In the genomic region with DNA sequence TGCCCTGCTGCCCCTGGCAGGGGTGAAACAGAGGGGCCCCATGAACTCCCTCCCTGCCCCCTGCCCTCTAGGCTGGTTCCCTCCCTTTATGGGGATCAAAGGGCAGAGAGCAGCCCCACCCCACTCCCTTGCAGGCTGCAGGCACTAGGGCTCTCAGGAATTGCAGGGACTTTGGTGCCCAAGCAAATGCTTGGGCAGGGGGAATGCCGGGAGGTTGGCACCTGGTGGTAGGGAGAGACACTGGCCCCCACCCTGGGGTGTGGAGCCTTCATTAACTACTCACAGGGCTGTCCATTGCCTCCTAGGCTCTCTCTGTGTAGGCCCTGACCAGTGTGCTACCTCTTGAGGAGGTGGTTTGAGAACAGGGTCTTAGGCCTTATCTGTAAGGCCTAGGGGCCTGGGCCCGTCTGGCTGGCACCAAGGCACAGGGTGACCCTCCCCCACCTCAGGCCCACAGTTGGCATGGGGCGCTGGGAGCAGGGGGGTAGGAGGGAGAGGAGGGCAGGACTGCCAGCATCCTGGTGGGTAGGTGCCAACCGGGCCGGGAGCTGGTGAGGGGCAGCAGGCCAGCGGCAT, we compare ENCODE assay signal across 1 cellular context.
TF ChIP-seq lines count a peak whose summit lies in the region.

No MANE protein-coding gene starts in this region.

TF ChIP-seq in K562, 482 proteins besides CTCF, POLR2A, EP300 and RAD21:
- TF ChIP-seq POLR2G (IDR thresholded peaks at IDR 0.05; ENCODE audit: low read depth, low read length) = 0 out of 2 replicates have a peak, but pooled peaks have one; percentile 38
- TF ChIP-seq, protein P1, sequence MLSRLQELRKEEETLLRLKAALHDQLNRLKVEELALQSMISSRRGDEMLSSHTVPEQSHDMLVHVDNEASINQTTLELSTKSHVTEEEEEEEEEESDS (CRISPR knock-in tag; IDR thresholded peaks at IDR 0.05) = no peak
